1 cellular context compared by ENCODE assay signal in the genomic region with DNA sequence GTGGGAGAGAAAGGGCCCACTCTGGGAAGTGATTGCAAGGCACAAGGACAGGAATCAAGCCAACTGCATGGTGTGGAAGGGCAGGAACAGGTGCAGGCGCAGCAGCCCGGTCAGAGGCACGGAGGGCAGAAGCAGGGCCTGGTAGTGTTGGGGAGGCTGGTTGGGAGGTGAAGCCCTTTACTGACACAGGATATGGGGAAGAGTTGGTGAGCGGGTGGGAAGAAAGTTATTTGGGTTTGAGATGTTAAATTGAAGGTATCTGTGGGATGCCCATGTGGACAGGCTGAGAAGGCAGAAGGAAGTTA.
TF ChIP-seq lines count a peak whose summit lies in the region.

No MANE protein-coding gene starts in this region.

TF ChIP-seq in WTC11, 78 proteins besides CTCF, POLR2A, EP300 and RAD21 (continued from another document):
- TF ChIP-seq, protein P1, sequence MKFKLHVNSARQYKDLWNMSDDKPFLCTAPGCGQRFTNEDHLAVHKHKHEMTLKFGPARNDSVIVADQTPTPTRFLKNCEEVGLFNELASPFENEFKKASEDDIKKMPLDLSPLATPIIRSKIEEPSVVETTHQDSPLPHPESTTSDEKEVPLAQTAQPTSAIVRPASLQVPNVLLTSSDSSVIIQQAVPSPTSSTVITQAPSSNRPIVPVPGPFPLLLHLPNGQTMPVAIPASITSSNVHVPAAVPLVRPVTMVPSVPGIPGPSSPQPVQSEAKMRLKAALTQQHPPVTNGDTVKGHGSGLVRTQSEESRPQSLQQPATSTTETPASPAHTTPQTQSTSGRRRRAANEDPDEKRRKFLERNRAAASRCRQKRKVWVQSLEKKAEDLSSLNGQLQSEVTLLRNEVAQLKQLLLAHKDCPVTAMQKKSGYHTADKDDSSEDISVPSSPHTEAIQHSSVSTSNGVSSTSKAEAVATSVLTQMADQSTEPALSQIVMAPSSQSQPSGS (CRISPR knock-in tag; IDR thresholded peaks at IDR 0.05; ENCODE audit: borderline replicate concordance, low read depth): no peak
- no peak for TF ChIP-seq FOXJ3 (CRISPR knock-in tag; IDR thresholded peaks at IDR 0.05; ENCODE audit: borderline replicate concordance)
- TF ChIP-seq, protein P2, sequence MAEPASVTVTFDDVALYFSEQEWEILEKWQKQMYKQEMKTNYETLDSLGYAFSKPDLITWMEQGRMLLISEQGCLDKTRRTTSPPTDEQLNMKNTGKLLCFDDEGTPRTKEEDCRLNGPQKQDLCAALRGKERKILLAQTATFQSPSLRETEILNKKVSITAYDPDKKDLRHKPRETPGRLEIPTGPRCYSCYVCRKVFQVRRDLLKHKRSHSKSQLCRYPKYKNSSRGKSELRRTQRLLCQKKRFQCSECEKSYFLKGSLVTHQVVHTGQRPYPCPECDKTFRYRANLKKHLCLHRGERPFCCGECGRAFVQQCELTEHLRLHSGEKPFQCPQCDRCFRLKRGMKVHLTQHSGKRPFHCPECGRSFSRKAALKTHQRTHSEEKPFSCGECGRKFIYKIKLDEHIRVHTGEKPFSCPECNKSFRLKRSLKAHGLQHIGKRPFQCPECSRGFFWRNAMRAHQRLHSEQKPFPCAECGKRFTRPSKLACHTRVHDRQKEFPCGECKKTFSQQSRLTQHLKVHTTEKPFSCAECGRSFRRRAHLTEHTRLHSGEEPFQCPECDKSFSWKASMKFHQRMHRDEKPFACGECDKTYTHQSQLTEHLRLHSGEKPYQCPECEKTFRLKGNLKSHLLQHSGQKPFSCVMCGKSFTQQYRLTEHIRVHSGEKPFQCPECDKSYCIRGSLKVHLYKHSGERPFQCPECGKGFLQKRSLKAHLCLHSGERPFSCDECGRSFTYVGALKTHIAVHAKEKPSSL (CRISPR knock-in tag; conservative IDR thresholded peaks at IDR 0.05): no peak
TF ChIP-seq in WTC11: peak in this region for 0.
